1 cellular context compared by ENCODE assay signal in genomic region chr21:36456714-36457399, GRCh38.
TF ChIP-seq lines count a peak whose summit lies in the region.

No MANE protein-coding gene starts in this region.

TF ChIP-seq in GM12878, 131 proteins besides CTCF, POLR2A, EP300 and RAD21 (continued from another document):
- TF ChIP-seq GABPA (IDR thresholded peaks at IDR 0.05; ENCODE audit: low read depth) = 0 out of 2 replicates have a peak, but pooled peaks have one; percentile 18
